ENCODE assay signal across 16 cellular contexts in the genomic region with DNA sequence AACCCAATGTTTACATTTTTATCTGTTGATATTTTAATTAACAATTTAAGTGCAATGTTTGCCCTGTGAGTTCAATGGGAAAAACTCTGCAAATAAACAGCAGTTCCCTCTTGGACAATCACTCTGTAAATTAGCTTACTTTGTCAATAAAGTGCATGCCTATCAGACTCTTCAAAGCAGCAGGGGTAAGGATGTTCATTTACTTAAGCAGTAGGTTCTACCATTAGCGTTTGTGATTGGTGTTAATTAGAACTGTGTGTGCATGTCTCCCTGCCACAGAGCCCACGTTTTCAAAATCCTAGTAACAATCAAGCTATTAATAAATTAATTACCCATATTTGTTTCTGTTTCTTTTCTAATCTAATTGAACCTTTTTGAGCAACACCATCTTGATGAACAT.
"Had no signal": no experiment of that assay in that cellular context is flagged by ENCODE, and none has a peak within 500 bp of the region (broad histone marks: within the 10 kb centered on the region; RNA-seq: fewer than 3 reads in every experiment).

No MANE protein-coding gene starts in this region.

- H3K9me3 ChIP-seq: testis, upper lobe of left lung had no signal

- H3K4me3 ChIP-seq: spleen, testis, upper lobe of left lung had no signal

- H3K36me3 ChIP-seq: spleen, upper lobe of left lung had no signal

- H3K9me3 Mint-ChIP-seq: stimulated activated memory B cell treated with anti-CD40 and anti-IgM and Interleukin-4, amounts not matched to agents 10 μg/mL and 1 μg/mL and 100 μg/mL, for 72 hours; WTC11 had no signal

- ATAC-seq: activated CD8-positive, alpha-beta memory T cell treated with anti-CD3 and anti-CD28 coated beads, Interleukin-2, amount 10 ng/mL, durations not matched to agents 7 days and 5 days; left cardiac atrium; natural killer cell; stimulated activated memory B cell treated with anti-CD40 and anti-IgM and Interleukin-4, amounts not matched to agents 10 μg/mL and 1 μg/mL and 100 μg/mL, for 72 hours; WTC11 had no signal

- H3K27ac Mint-ChIP-seq: activated CD4-positive, alpha-beta memory T cell treated with anti-CD3 and anti-CD28 coated beads, Interleukin-2, amount 10 ng/mL, durations not matched to agents 7 days and 5 days; activated CD8-positive, alpha-beta memory T cell treated with anti-CD3 and anti-CD28 coated beads, Interleukin-2, amount 10 ng/mL, durations not matched to agents 7 days and 5 days; activated naive CD8-positive, alpha-beta T cell; natural killer cell; stimulated activated memory B cell treated with anti-CD40 and anti-IgM and Interleukin-4, amounts not matched to agents 10 μg/mL and 1 μg/mL and 100 μg/mL, for 72 hours; WTC11 had no signal

- H3K4me1 Mint-ChIP-seq: activated CD8-positive, alpha-beta memory T cell treated with anti-CD3 and anti-CD28 coated beads, Interleukin-2, amount 10 ng/mL, durations not matched to agents 7 days and 5 days; natural killer cell; stimulated activated memory B cell treated with anti-CD40 and anti-IgM and Interleukin-4, amounts not matched to agents 10 μg/mL and 1 μg/mL and 100 μg/mL, for 72 hours had no signal

- H3K4me1 ChIP-seq: spleen, testis, upper lobe of left lung had no signal

- H3K27ac ChIP-seq: spleen, testis, upper lobe of left lung had no signal

- H3K27me3 ChIP-seq: spleen, testis, upper lobe of left lung had no signal

- H3K36me3 Mint-ChIP-seq: activated CD8-positive, alpha-beta memory T cell treated with anti-CD3 and anti-CD28 coated beads, Interleukin-2, amount 10 ng/mL, durations not matched to agents 7 days and 5 days; activated naive CD8-positive, alpha-beta T cell; natural killer cell; stimulated activated memory B cell treated with anti-CD40 and anti-IgM and Interleukin-4, amounts not matched to agents 10 μg/mL and 1 μg/mL and 100 μg/mL, for 72 hours; WTC11 had no signal

- DNase-seq: activated CD4-positive, alpha-beta memory T cell treated with anti-CD3 and anti-CD28 coated beads, Interleukin-2, amount 10 ng/mL, durations not matched to agents 7 days and 5 days; activated CD4-positive, alpha-beta T cell treated with anti-CD3 and anti-CD28 coated beads for 4 hours; activated CD8-positive, alpha-beta memory T cell treated with anti-CD3 and anti-CD28 coated beads, Interleukin-2, amount 10 ng/mL, durations not matched to agents 7 days and 5 days; effector memory CD4-positive, alpha-beta T cell; hippocampal formation; left cardiac atrium; natural killer cell; occipital lobe; retina; spleen; stimulated activated CD4-positive, alpha-beta T cell treated with anti-CD3 and anti-CD28 coated beads, Interleukin-4, amount 100 ng/mL, for 4 hours; testis; upper lobe of left lung had no signal

- H3K4me3 Mint-ChIP-seq: activated CD4-positive, alpha-beta memory T cell treated with anti-CD3 and anti-CD28 coated beads, Interleukin-2, amount 10 ng/mL, durations not matched to agents 7 days and 5 days; activated CD8-positive, alpha-beta memory T cell treated with anti-CD3 and anti-CD28 coated beads, Interleukin-2, amount 10 ng/mL, durations not matched to agents 7 days and 5 days; activated naive CD8-positive, alpha-beta T cell; natural killer cell; stimulated activated memory B cell treated with anti-CD40 and anti-IgM and Interleukin-4, amounts not matched to agents 10 μg/mL and 1 μg/mL and 100 μg/mL, for 72 hours; WTC11 had no signal

- H3K27me3 Mint-ChIP-seq: activated CD4-positive, alpha-beta memory T cell treated with anti-CD3 and anti-CD28 coated beads, Interleukin-2, amount 10 ng/mL, durations not matched to agents 7 days and 5 days; activated CD8-positive, alpha-beta memory T cell treated with anti-CD3 and anti-CD28 coated beads, Interleukin-2, amount 10 ng/mL, durations not matched to agents 7 days and 5 days; activated naive CD8-positive, alpha-beta T cell; stimulated activated memory B cell treated with anti-CD40 and anti-IgM and Interleukin-4, amounts not matched to agents 10 μg/mL and 1 μg/mL and 100 μg/mL, for 72 hours had no signal
